8 cellular contexts compared by ENCODE assay signal in the genomic region with DNA sequence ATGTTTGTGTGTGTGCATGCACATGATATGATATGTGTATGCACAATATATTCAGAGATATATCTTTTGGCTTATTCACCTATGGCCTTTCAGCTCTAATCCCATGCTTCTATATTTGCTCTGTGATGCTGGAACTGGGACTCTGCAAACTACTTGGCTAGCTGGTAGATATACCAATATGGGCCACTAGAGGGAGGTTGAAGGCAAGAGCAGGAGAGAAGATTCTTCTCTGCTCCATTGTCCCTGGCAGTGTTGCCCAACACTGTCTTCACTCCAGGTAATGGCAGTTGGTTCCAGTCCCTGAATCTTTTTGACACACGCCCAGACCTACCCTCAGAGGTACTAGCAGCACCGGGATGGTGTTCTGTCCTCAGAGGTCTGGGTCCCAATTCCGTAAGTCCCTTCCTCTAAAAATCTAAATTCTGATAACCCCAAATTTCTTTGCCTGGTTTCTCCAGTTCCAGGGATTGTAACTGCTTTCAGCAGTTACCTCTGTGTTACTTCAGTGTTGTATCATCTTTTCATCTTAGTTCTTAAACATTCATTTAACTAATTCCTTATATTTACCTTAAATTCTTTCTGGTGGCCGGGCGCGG.
DNase-seq lines count a peak whose midpoint lies in the region; ATAC-seq and TF ChIP-seq lines count a peak whose summit lies in the region.

No MANE protein-coding gene starts in this region.

- no peak overlapping the region for H3K4me3 ChIP-seq in LNCaP clone FGC (ENCODE audit: low read depth, low read length)

- in situ Hi-C loops in T47D (cut with HindIII; ENCODE audit: low pct_unique_long_range_greater_than_20kb, low sequenced_read_pairs): no loop called here

- peak; percentile 67 for ATAC-seq in GM21423 (IDR thresholded peaks at IDR 0.05; ENCODE audit: unreplicated experiment)

- peak; percentile 83 for TF ChIP-seq CTCF in LNCaP clone FGC (IDR thresholded peaks at IDR 0.05; ENCODE audit: control insufficient read depth, extremely low read depth, insufficient read depth)

- DNase-seq in NCI-H2227 (lab: John Stamatoyannopoulos, UW; ENCODE audit: unreplicated experiment) (peak; percentile 49), NCI-H2227 treated with DMSO at 0.1 percent for 48 hours (lab: John Stamatoyannopoulos, UW) (no peak), LNCaP clone FGC (ENCODE audit: low read depth) (peak; percentile 52), SHP77 treated with DMSO at 0.1 percent for 48 hours (lab: John Stamatoyannopoulos, UW) (peak; percentile 20), T47D (ENCODE audit: low read depth in 1 of 2, low spot score in 1 of 2) (peak; percentile 75 to 83), islet precursor cell (peak; percentile 64), stromal cell of bone marrow (ENCODE audit: low read depth) (peak; percentile 44)
